ENCODE assay signal across 13 cellular contexts in the genomic region with DNA sequence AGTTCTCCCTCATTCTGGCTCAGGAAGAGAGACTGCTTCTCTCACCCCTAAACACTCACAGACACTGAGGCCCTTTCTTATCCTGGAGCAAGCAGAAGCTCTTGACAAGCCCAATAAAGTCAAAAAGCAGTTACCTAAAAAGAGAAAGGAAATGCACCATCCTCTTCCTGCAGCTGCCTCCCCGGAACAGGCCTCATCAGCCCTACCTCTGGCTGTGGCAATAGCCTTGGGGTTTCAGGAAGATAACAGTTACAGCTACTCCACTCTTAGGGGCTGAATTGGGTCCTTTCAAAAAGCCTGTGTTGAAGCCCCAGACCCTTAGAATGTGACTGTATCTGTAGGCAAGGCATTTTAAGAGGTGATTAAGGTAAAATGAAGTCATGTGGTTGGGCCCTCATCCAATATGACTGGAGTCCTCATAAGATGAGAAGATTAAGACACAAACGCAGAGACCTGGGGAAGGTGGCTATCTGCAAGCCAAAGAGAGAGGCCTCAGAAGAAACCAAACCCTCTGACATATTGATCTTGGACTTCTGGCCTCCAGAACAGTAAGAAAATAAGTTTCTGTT.
"Had no signal": no experiment of that assay in that cellular context is flagged by ENCODE, and none has a peak within 500 bp of the region (broad histone marks: within the 10 kb centered on the region; RNA-seq: fewer than 3 reads in every experiment).

No MANE protein-coding gene starts in this region.

- ATAC-seq: activated naive CD4-positive, alpha-beta T cell treated with anti-CD3 and anti-CD28 coated beads, Interleukin-2, amount 50 U/mL, for 72 hours; gastroesophageal sphincter had no signal

- H3K27me3 ChIP-seq: brain microvascular endothelial cell, gastroesophageal sphincter, tibial artery, vagina had no signal

- H3K4me1 ChIP-seq: parathyroid adenoma, vagina had no signal

- H3K9ac ChIP-seq: parathyroid adenoma had no signal

- H3K4me3 ChIP-seq: gastroesophageal sphincter, tibial artery, vagina had no signal

- H3K36me3 ChIP-seq: brain microvascular endothelial cell, gastroesophageal sphincter, tibial artery, vagina had no signal

- DNase-seq: activated T-cell treated with anti-CD3 and anti-CD28 coated beads, Interleukin-2, amount 50 U/mL, for 1 hour; amniotic stem cell; brain microvascular endothelial cell; effector memory CD4-positive, alpha-beta T cell; kidney glomerular epithelial cell; retina; T-helper 9 cell; tibial artery had no signal

- H3K27ac ChIP-seq: brain microvascular endothelial cell, epithelial cell of prostate, gastroesophageal sphincter, parathyroid adenoma, tibial artery, vagina had no signal
